In the genomic region with DNA sequence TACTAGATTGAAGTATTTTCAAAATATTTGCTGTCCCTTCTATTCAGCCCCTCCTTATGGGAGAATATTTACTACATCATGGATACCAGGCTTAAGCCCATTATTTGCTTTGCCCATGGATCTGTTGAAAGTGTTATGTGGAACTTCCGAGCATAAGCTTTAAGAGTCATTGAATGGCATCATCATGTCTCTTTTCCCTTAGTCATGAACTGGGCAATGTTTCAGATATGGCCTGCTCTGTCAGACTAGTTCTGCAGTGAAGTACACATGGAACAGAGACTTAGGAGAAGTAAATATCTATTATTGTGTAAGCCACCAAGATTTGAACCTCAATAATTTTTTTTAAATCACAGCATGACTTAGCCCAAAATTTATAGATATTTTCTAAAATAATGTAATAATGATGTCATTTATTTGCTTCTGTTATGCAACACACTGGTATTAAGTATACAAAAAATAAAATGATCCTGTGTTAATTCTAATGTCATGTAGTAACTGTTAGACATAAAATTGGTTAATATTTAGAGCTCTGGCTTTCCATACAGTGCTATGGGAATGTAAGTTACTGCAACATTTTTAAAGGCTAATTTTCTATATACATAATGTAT, we compare ENCODE assay signal across 1 cellular context.
TF ChIP-seq lines count a peak whose summit lies in the region.

No MANE protein-coding gene starts in this region.

TF ChIP-seq in WTC11, 78 proteins besides CTCF, POLR2A, EP300 and RAD21 (continued from another document):
- TF ChIP-seq, protein P1, sequence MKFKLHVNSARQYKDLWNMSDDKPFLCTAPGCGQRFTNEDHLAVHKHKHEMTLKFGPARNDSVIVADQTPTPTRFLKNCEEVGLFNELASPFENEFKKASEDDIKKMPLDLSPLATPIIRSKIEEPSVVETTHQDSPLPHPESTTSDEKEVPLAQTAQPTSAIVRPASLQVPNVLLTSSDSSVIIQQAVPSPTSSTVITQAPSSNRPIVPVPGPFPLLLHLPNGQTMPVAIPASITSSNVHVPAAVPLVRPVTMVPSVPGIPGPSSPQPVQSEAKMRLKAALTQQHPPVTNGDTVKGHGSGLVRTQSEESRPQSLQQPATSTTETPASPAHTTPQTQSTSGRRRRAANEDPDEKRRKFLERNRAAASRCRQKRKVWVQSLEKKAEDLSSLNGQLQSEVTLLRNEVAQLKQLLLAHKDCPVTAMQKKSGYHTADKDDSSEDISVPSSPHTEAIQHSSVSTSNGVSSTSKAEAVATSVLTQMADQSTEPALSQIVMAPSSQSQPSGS (CRISPR knock-in tag; IDR thresholded peaks at IDR 0.05; ENCODE audit: borderline replicate concordance, low read depth) = no peak
- TF ChIP-seq, protein P2, sequence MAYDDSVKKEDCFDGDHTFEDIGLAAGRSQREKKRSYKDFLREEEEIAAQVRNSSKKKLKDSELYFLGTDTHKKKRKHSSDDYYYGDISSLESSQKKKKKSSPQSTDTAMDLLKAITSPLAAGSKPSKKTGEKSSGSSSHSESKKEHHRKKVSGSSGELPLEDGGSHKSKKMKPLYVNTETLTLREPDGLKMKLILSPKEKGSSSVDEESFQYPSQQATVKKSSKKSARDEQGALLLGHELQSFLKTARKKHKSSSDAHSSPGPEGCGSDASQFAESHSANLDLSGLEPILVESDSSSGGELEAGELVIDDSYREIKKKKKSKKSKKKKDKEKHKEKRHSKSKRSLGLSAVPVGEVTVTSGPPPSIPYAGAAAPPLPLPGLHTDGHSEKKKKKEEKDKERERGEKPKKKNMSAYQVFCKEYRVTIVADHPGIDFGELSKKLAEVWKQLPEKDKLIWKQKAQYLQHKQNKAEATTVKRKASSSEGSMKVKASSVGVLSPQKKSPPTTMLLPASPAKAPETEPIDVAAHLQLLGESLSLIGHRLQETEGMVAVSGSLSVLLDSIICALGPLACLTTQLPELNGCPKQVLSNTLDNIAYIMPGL (CRISPR knock-in tag; IDR thresholded peaks at IDR 0.05) = no peak
- TF ChIP-seq ZNF263 (CRISPR knock-in tag; IDR thresholded peaks at IDR 0.05; ENCODE audit: low read depth) (no peak), GRHL2 (CRISPR knock-in tag; IDR thresholded peaks at IDR 0.05; ENCODE audit: insufficient replicate concordance, severe bottlenecking) (no peak), SOX15 (CRISPR knock-in tag; IDR thresholded peaks at IDR 0.05) (no peak), GTF2I (CRISPR knock-in tag; conservative IDR thresholded peaks at IDR 0.05) (no peak), ZNF232 (CRISPR knock-in tag; IDR thresholded peaks at IDR 0.05) (no peak)
- TF ChIP-seq, protein P3, sequence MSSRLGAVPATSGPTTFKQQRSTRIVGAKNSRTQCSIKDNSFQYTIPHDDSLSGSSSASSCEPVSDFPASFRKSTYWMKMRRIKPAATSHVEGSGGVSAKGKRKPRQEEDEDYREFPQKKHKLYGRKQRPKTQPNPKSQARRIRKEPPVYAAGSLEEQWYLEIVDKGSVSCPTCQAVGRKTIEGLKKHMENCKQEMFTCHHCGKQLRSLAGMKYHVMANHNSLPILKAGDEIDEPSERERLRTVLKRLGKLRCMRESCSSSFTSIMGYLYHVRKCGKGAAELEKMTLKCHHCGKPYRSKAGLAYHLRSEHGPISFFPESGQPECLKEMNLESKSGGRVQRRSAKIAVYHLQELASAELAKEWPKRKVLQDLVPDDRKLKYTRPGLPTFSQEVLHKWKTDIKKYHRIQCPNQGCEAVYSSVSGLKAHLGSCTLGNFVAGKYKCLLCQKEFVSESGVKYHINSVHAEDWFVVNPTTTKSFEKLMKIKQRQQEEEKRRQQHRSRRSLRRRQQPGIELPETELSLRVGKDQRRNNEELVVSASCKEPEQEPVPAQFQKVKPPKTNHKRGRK (CRISPR knock-in tag; IDR thresholded peaks at IDR 0.05; ENCODE audit: borderline replicate concordance) = no peak
- TF ChIP-seq, protein P4, sequence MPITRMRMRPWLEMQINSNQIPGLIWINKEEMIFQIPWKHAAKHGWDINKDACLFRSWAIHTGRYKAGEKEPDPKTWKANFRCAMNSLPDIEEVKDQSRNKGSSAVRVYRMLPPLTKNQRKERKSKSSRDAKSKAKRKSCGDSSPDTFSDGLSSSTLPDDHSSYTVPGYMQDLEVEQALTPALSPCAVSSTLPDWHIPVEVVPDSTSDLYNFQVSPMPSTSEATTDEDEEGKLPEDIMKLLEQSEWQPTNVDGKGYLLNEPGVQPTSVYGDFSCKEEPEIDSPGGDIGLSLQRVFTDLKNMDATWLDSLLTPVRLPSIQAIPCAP (CRISPR knock-in tag; IDR thresholded peaks at IDR 0.05) = no peak
- TF ChIP-seq, protein P5, sequence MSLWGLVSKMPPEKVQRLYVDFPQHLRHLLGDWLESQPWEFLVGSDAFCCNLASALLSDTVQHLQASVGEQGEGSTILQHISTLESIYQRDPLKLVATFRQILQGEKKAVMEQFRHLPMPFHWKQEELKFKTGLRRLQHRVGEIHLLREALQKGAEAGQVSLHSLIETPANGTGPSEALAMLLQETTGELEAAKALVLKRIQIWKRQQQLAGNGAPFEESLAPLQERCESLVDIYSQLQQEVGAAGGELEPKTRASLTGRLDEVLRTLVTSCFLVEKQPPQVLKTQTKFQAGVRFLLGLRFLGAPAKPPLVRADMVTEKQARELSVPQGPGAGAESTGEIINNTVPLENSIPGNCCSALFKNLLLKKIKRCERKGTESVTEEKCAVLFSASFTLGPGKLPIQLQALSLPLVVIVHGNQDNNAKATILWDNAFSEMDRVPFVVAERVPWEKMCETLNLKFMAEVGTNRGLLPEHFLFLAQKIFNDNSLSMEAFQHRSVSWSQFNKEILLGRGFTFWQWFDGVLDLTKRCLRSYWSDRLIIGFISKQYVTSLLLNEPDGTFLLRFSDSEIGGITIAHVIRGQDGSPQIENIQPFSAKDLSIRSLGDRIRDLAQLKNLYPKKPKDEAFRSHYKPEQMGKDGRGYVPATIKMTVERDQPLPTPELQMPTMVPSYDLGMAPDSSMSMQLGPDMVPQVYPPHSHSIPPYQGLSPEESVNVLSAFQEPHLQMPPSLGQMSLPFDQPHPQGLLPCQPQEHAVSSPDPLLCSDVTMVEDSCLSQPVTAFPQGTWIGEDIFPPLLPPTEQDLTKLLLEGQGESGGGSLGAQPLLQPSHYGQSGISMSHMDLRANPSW (CRISPR knock-in tag; conservative IDR thresholded peaks at IDR 0.05; ENCODE audit: low read depth) = no peak
- TF ChIP-seq, protein P6, sequence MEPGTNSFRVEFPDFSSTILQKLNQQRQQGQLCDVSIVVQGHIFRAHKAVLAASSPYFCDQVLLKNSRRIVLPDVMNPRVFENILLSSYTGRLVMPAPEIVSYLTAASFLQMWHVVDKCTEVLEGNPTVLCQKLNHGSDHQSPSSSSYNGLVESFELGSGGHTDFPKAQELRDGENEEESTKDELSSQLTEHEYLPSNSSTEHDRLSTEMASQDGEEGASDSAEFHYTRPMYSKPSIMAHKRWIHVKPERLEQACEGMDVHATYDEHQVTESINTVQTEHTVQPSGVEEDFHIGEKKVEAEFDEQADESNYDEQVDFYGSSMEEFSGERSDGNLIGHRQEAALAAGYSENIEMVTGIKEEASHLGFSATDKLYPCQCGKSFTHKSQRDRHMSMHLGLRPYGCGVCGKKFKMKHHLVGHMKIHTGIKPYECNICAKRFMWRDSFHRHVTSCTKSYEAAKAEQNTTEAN (CRISPR knock-in tag; IDR thresholded peaks at IDR 0.05) = no peak
